8 cellular contexts compared by ENCODE assay signal in genomic region chr16:66924527-66925321, GRCh38.
DNase-seq lines count a peak whose midpoint lies in the region; ATAC-seq and TF ChIP-seq lines count a peak whose summit lies in the region.

No MANE protein-coding gene starts in this region.

- H3K4me3 Mint-ChIP-seq in stimulated activated naive B cell treated with anti-CD40 and anti-IgM and Interleukin-4, amounts not matched to agents 10 μg/mL and 1 μg/mL and 100 μg/mL, for 72 hours, result peak overlapping the region; percentile 77 to 78

- TF ChIP-seq CTCF in brain microvascular endothelial cell (IDR thresholded peaks at IDR 0.05; ENCODE audit: low read depth, low read length, missing control alignments), result no peak

- DNase-seq in DMS53 (lab: John Stamatoyannopoulos, UW) (peak; percentile 69), DMS53 treated with DMSO at 0.1 percent for 48 hours (lab: John Stamatoyannopoulos, UW; ENCODE audit: unreplicated experiment) (no peak), RPMI8226 (peak; percentile 76), brain microvascular endothelial cell (no peak), kidney tubule cell (ENCODE audit: low spot score) (peak; percentile 54), NCI-H2107 treated with DMSO at 0.1 percent for 48 hours (lab: John Stamatoyannopoulos, UW; ENCODE audit: unreplicated experiment) (no peak)
- DNase-seq in stimulated activated naive B cell treated with anti-CD40 and anti-IgM and Interleukin-4, amounts not matched to agents 10 μg/mL and 1 μg/mL and 100 μg/mL, for 72 hours, result no peak

- H3K27me3 ChIP-seq in brain microvascular endothelial cell (replicated peaks), result peaks cover 10% of the 10 kb centered on the region

- H3K9me3 Mint-ChIP-seq in stimulated activated naive B cell treated with anti-CD40 and anti-IgM and Interleukin-4, amounts not matched to agents 10 μg/mL and 1 μg/mL and 100 μg/mL, for 72 hours, result no peaks in the 10 kb centered on the region

- in situ Hi-C loops in brain microvascular endothelial cell (cut with HindIII; ENCODE audit: low pct_ligation_motif_present, low sequenced_read_pairs), result no loop called here

- peak; percentile 49 to 74 for ATAC-seq in stimulated activated naive B cell treated with anti-CD40 and anti-IgM and Interleukin-4, amounts not matched to agents 10 μg/mL and 1 μg/mL and 100 μg/mL, for 72 hours (replicated peaks)
- ATAC-seq in HG02840 (IDR thresholded peaks at IDR 0.05; ENCODE audit: low FRiP score, unreplicated experiment), result no peak

- H3K27ac ChIP-seq in brain microvascular endothelial cell, result no peak overlapping the region

- peaks cover 32 to 46% of the 10 kb centered on the region in 2 donors for H3K27me3 Mint-ChIP-seq in stimulated activated naive B cell treated with anti-CD40 and anti-IgM and Interleukin-4, amounts not matched to agents 10 μg/mL and 1 μg/mL and 100 μg/mL, for 72 hours

- peaks cover 2 to 11% of the 10 kb centered on the region in 2 donors for H3K36me3 Mint-ChIP-seq in stimulated activated naive B cell treated with anti-CD40 and anti-IgM and Interleukin-4, amounts not matched to agents 10 μg/mL and 1 μg/mL and 100 μg/mL, for 72 hours

- H3K27ac Mint-ChIP-seq in stimulated activated naive B cell treated with anti-CD40 and anti-IgM and Interleukin-4, amounts not matched to agents 10 μg/mL and 1 μg/mL and 100 μg/mL, for 72 hours, result no peak overlapping the region

- H3K4me1 Mint-ChIP-seq in stimulated activated naive B cell treated with anti-CD40 and anti-IgM and Interleukin-4, amounts not matched to agents 10 μg/mL and 1 μg/mL and 100 μg/mL, for 72 hours, result peaks cover 28 to 43% of the 10 kb centered on the region in 2 donors

- no peaks in the 10 kb centered on the region for H3K36me3 ChIP-seq in brain microvascular endothelial cell (replicated peaks)

- H3K4me3 ChIP-seq in brain microvascular endothelial cell (ENCODE audit: low read depth, low read length), result peak overlapping the region; percentile 39

Comparison
In these comparisons a context has a peak if more than half of its experiments do, and no peak if none do; other contexts are left out.
1. DNase-seq: peak in DMS53 (single experiment), RPMI8226 (single experiment) and kidney tubule cell (single experiment); none in DMS53 treated with DMSO at 0.1 percent for 48 hours (single experiment), brain microvascular endothelial cell (single experiment), stimulated activated naive B cell treated with anti-CD40 and anti-IgM and Interleukin-4, amounts not matched to agents 10 μg/mL and 1 μg/mL and 100 μg/mL, for 72 hours (single experiment) and NCI-H2107 treated with DMSO at 0.1 percent for 48 hours (single experiment).